Comparison of ENCODE assay signal across 21 cellular contexts in the genomic region with DNA sequence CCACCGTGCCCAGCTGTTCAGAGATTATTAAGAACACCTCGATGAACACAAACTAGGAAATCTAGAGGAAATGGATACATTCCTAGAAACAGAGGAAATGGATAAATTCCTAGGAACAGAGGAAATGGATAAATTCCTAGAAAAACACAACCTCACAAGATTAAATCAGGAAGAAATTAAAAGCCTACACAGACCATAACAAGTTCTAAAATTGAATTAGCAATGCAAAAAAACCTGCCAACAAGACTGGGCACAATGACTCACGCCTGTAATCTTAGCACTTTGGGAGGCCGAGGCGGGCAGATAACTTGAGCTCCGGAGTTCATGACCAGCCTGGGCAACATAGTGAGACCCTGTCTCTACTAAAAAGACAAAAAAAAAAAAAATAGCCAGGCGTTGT. TPM values are rescaled to one million over a fixed set of nuclear protein-coding genes. Genes with fewer than 3 reads are reported as not detected.
DNase-seq lines count a peak whose midpoint lies in the region; ATAC-seq and TF ChIP-seq lines count a peak whose summit lies in the region.
"Had no signal": no experiment of that assay in that cellular context is flagged by ENCODE, and none has a peak within 500 bp of the region (broad histone marks: within the 10 kb centered on the region; RNA-seq: fewer than 3 reads in every experiment).

No MANE protein-coding gene starts in this region.

- H3K4me1 ChIP-seq in A673 (ENCODE audit: insufficient read depth, low read length, poor library complexity, severe bottlenecking) (no peaks in the 10 kb centered on the region), OCI-LY7 (ENCODE audit: insufficient read depth, low read length, poor library complexity, severe bottlenecking) (no peaks in the 10 kb centered on the region)
- H3K4me1 ChIP-seq: BE2C had no signal

- H3K9me3 ChIP-seq in A673 (ENCODE audit: low read depth, low read length, poor library complexity, severe bottlenecking) (no peaks in the 10 kb centered on the region), OCI-LY7 (ENCODE audit: low read length) (no peaks in the 10 kb centered on the region)
- H3K9me3 ChIP-seq: BE2C had no signal

- H3K27ac Mint-ChIP-seq in effector memory CD8-positive, alpha-beta T cell = no peak overlapping the region
- H3K27ac Mint-ChIP-seq: IgD-negative memory B cell had no signal

- no peaks in the 10 kb centered on the region for H3K79me2 ChIP-seq in OCI-LY7 (ENCODE audit: insufficient read depth, low read depth, low read length)

- no peaks in the 10 kb centered on the region for H3K27me3 ChIP-seq in A673 (replicated peaks; ENCODE audit: insufficient read depth, low read depth, low read length, poor library complexity)
- H3K27me3 ChIP-seq: BE2C had no signal

- ATAC-seq in effector memory CD8-positive, alpha-beta T cell (replicated peaks) = no peak
- no peak for ATAC-seq in GM21360 (IDR thresholded peaks at IDR 0.05; ENCODE audit: unreplicated experiment)
- ATAC-seq: GM12878, HepG2 had no signal

- H3K27ac ChIP-seq in A673 (ENCODE audit: low read depth, low read length, poor library complexity, severe bottlenecking) (no peak overlapping the region), OCI-LY7 (ENCODE audit: low read depth, low read length, poor library complexity, severe bottlenecking) (no peak overlapping the region)

- BruUV-seq in A673 (replicated peaks; lab: Mats Ljungman, UMichigan) (no TSS peak), OCI-LY7 (replicated peaks; lab: Mats Ljungman, UMichigan) (no TSS peak)

- POLR2A ChIA-PET in A673 (lab: Charles Lee; ENCODE audit: low non-redundant PET) = no interaction called here
- POLR2A ChIA-PET in OCI-LY7 (lab: Charles Lee) = no interaction called here

- DNase-seq in A673 (ENCODE audit: low spot score) (peak; percentile 9), M059J (ENCODE audit: low read depth) (peak; percentile 59), OCI-LY7 (ENCODE audit: low spot score) (no peak)
- DNase-seq in effector memory CD8-positive, alpha-beta T cell = no peak
- no peak for DNase-seq in stimulated activated CD4-positive, alpha-beta T cell treated with anti-CD3 and anti-CD28 coated beads, Interleukin-4, amount 100 ng/mL, for 1 hour
- DNase-seq: BE2C; C1 segment of cervical spinal cord; CD4-positive, CD25-positive, alpha-beta regulatory T cell; CD8-positive, alpha-beta memory T cell; COR-L47; DMS 273 treated with DMSO at 0.1 percent for 48 hours; DMS53; DND-41; EL; H9 had no signal

- peaks cover 37 to 61% of the 10 kb centered on the region in 2 donors for H3K4me1 Mint-ChIP-seq in effector memory CD8-positive, alpha-beta T cell (ENCODE audit: low read depth in 2 of 2)

- H3K9me2 ChIP-seq in OCI-LY7 (ENCODE audit: insufficient read depth, low read length) = no peaks in the 10 kb centered on the region

- H3K9me3 Mint-ChIP-seq in effector memory CD8-positive, alpha-beta T cell = no peaks in the 10 kb centered on the region
- H3K9me3 Mint-ChIP-seq: CD4-positive, CD25-positive, alpha-beta regulatory T cell; CD8-positive, alpha-beta memory T cell had no signal

- H3K4me3 ChIP-seq in A673 (ENCODE audit: low read depth, low read length, poor library complexity, severe bottlenecking) (no peak overlapping the region), OCI-LY7 (ENCODE audit: low read depth, low read length, poor library complexity, severe bottlenecking) (no peak overlapping the region)
- H3K4me3 ChIP-seq: GM12878 had no signal

- H3K4me2 ChIP-seq in OCI-LY7 (ENCODE audit: low read length) = no peak overlapping the region

- H2AFZ ChIP-seq in OCI-LY7 (ENCODE audit: low read length) = no peak overlapping the region

- H3K36me3 ChIP-seq in A673 (ENCODE audit: insufficient read depth, low read length, poor library complexity, severe bottlenecking) (no peaks in the 10 kb centered on the region), OCI-LY7 (ENCODE audit: insufficient read depth, low read length) (no peaks in the 10 kb centered on the region)
- H3K36me3 ChIP-seq: BE2C had no signal

- CTCF ChIA-PET in A673 (lab: Charles Lee) (no interaction called here), OCI-LY7 (lab: Charles Lee; ENCODE audit: unreplicated experiment) (no interaction called here)

- TF ChIP-seq CTCF in A673 (conservative IDR thresholded peaks at IDR 0.05; ENCODE audit: low read depth, low read length) (no peak), OCI-LY7 (conservative IDR thresholded peaks at IDR 0.05; ENCODE audit: low read length) (no peak)

- intact Hi-C loops in A673 (cut with micrococcal nuclease; ENCODE audit: unreplicated experiment) = no loop called here
- intact Hi-C loops in OCI-LY7 (cut with micrococcal nuclease; ENCODE audit: unreplicated experiment) = no loop called here

- H3K4me3 Mint-ChIP-seq in effector memory CD8-positive, alpha-beta T cell = peak overlapping the region; percentile 45 to 55
- H3K4me3 Mint-ChIP-seq: CD8-positive, alpha-beta memory T cell; IgD-negative memory B cell had no signal

- H3K36me3 Mint-ChIP-seq in effector memory CD8-positive, alpha-beta T cell (ENCODE audit: insufficient read depth) = peaks cover 13% of the 10 kb centered on the region
- H3K36me3 Mint-ChIP-seq: CD4-positive, CD25-positive, alpha-beta regulatory T cell; CD8-positive, alpha-beta memory T cell; IgD-negative memory B cell had no signal

- H4K20me1 ChIP-seq in OCI-LY7 (ENCODE audit: insufficient read depth, low read length) = no peaks in the 10 kb centered on the region

- no peaks in the 10 kb centered on the region for H3K27me3 Mint-ChIP-seq in effector memory CD8-positive, alpha-beta T cell
- H3K27me3 Mint-ChIP-seq: CD4-positive, CD25-positive, alpha-beta regulatory T cell; IgD-negative memory B cell had no signal

RNA-seq across cellular contexts. Expression of a gene that starts 13.1 kb away (rescaled TPM):
- total RNA-seq in A673 (2021) = 42.0 and 50.7 TPM in 2 replicates
- 59.8 and 92.5 TPM in 2 replicates for total RNA-seq in M059J (2014; rRNA removed; shearing (Covaris generic))
- total RNA-seq in OCI-LY7 (2014; rRNA removed; shearing (Covaris generic)) = 25.6 and 44.0 TPM in 2 replicates
- 65.8 and 71.7 TPM in 2 replicates for total RNA-seq in OCI-LY7 (2022)

RNA-seq across cellular contexts. Expression of a gene that starts 22.6 kb away (rescaled TPM):
- total RNA-seq in A673 (2021) (13.8 and 15.3 TPM in 2 replicates), OCI-LY7 (2022) (21.2 and 22.9 TPM in 2 replicates)
- total RNA-seq in M059J (2014; rRNA removed; shearing (Covaris generic)) = 29.6 and 46.1 TPM in 2 replicates
- 13.0 and 19.2 TPM in 2 replicates for total RNA-seq in OCI-LY7 (2014; rRNA removed; shearing (Covaris generic))

RNA-seq across cellular contexts. Expression of a gene that starts 31.5 kb away (rescaled TPM):
- total RNA-seq in A673 (2021) (not detected in 2 replicates), OCI-LY7 (2022) (not detected in 2 replicates)
- not detected in 2 replicates for total RNA-seq in M059J (2014; rRNA removed; shearing (Covaris generic))
- total RNA-seq in OCI-LY7 (2014; rRNA removed; shearing (Covaris generic)) = not detected in 2 replicates
- total RNA-seq: CD4-positive, CD25-positive, alpha-beta regulatory T cell; CD8-positive, alpha-beta memory T cell; G401; H1; H9; HepG2 had no signal

Comparison
In these comparisons a context has a peak if more than half of its experiments do, and no peak if none do; other contexts are left out.
1. DNase-seq: peak in A673 (single experiment) and M059J (single experiment); none in effector memory CD8-positive, alpha-beta T cell (0 of 3), stimulated activated CD4-positive, alpha-beta T cell treated with anti-CD3 and anti-CD28 coated beads, Interleukin-4, amount 100 ng/mL, for 1 hour (single experiment) and OCI-LY7 (single experiment).